Comparison of ENCODE assay signal across 26 cellular contexts in the genomic region with DNA sequence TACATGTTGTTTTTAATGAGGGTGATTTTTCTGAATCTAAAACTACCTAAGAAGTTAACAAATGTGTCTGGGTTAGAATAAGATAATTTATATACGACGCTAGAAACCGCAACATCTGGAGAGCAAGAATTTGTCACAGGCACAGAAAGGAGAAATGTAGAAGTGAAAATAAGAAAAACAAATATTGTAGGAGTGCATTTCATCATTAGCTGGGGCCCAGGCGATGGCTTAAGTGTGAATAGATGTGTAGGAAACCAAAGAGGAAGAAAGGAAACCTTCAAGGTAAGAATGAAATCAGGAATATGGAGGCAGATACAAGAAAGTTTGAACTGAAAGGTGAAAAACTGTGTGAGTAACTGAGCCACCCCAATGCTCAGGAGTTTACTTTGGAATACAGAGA.
"Had no signal": no experiment of that assay in that cellular context is flagged by ENCODE, and none has a peak within 500 bp of the region (broad histone marks: within the 10 kb centered on the region; RNA-seq: fewer than 3 reads in every experiment).

No MANE protein-coding gene starts in this region.

- H3K4me2 ChIP-seq: neural progenitor cell had no signal

- H2AFZ ChIP-seq: neural progenitor cell, parathyroid adenoma had no signal

- DNase-seq: effector memory CD8-positive, alpha-beta T cell; erythroblast; esophagus squamous epithelium; foreskin melanocyte; glutamatergic neuron; heart right ventricle; hippocampal formation; left cardiac atrium; left lung; mammary epithelial cell; mesendoderm; midbrain; naive thymus-derived CD4-positive, alpha-beta T cell; right lobe of liver; small intestine; stimulated activated CD4-positive, alpha-beta T cell treated with anti-CD3 and anti-CD28 coated beads, Interleukin-1b, Interleukin-23, amount 100 ng/mL, for 48 hours; stimulated activated CD4-positive, alpha-beta T cell treated with anti-CD3 and anti-CD28 coated beads, Interleukin-4, amount 100 ng/mL, for 1 hour; stimulated activated CD8-positive, alpha-beta memory T cell treated with anti-CD3 and anti-CD28 coated beads, Interleukin-4, amount 100 ng/mL, for 48 hours; stimulated activated naive CD4-positive, alpha-beta T cell; stimulated activated naive CD8-positive, alpha-beta T cell treated with anti-CD3 and anti-CD28 coated beads, Interleukin-15, amount 100 ng/mL, for 72 hours; transverse colon; upper lobe of right lung; uterus had no signal

- ATAC-seq: effector memory CD8-positive, alpha-beta T cell; heart right ventricle; left cardiac atrium; left lung; naive thymus-derived CD4-positive, alpha-beta T cell; right lobe of liver; stimulated activated naive CD8-positive, alpha-beta T cell treated with anti-CD3 and anti-CD28 coated beads, Interleukin-15, amount 100 ng/mL, for 72 hours; upper lobe of right lung had no signal

- H3K36me3 ChIP-seq: esophagus squamous epithelium, heart right ventricle, left lung, right lobe of liver, suprapubic skin, transverse colon, upper lobe of right lung, uterus had no signal

- H3K4me3 ChIP-seq: esophagus squamous epithelium, heart right ventricle, left lung, neural progenitor cell, right lobe of liver, suprapubic skin, transverse colon, upper lobe of right lung, uterus had no signal

- H3K27ac ChIP-seq: esophagus squamous epithelium, heart right ventricle, left lung, neural progenitor cell, parathyroid adenoma, right lobe of liver, suprapubic skin, transverse colon, upper lobe of right lung, uterus had no signal

- H3K9me3 ChIP-seq: esophagus squamous epithelium, heart right ventricle, left lung, right lobe of liver, suprapubic skin, transverse colon, upper lobe of right lung, uterus had no signal

- H3K9ac ChIP-seq: neural progenitor cell, parathyroid adenoma had no signal

- H3K79me2 ChIP-seq: parathyroid adenoma had no signal

- H3K4me1 ChIP-seq: esophagus squamous epithelium, heart right ventricle, left lung, neural progenitor cell, parathyroid adenoma, right lobe of liver, suprapubic skin, transverse colon, upper lobe of right lung, uterus had no signal

- H3K27me3 ChIP-seq: esophagus squamous epithelium, heart right ventricle, left lung, neural progenitor cell, right lobe of liver, suprapubic skin, transverse colon, upper lobe of right lung, uterus had no signal
